Comparison of ENCODE assay signal across 9 cellular contexts in the genomic region with DNA sequence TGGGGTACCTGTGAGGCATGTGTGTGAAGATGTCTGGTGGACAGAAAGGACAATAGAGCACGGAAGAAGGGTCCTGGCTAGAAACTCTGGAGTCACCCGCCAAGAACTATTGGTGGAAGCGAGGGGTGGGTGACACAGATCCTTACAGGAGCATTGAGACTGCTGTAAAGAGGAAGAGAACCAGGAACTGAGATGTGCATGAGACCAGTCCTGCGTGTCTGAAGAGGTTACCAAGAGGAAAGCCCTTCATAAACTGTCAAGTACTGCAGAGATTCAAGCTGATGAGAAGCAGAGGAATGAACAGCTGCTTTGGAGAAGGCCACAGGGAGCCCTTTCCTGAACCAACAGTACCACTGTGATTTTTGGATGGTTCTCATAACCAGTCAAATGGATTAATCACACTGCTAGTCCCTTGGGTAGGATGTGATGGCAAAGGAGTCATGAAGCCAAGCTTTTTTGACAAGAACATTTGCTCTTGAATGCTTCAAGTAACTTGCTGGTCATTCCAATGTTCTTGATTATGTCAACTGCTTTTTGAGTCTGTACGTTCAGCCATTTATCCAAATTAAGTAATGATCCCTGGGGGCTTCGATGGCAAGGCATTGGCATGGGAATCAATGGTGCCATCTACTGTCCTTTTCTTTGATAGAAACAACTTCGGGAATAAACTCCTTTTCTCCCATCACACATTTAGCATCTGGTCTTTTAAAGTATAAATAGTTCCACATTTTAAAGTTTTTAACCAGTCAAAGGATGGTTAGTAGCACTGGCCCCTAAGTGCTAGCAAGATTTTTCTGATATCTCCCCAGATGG. TPM values are rescaled to one million over a fixed set of nuclear protein-coding genes. Genes with fewer than 3 reads are reported as not detected.
DNase-seq lines count a peak whose midpoint lies in the region; ATAC-seq lines count a peak whose summit lies in the region.
"Had no signal": no experiment of that assay in that cellular context is flagged by ENCODE, and none has a peak within 500 bp of the region (broad histone marks: within the 10 kb centered on the region; RNA-seq: fewer than 3 reads in every experiment).

No MANE protein-coding gene starts in this region.

- peak; percentile 47 for ATAC-seq in HG02870 (IDR thresholded peaks at IDR 0.05; ENCODE audit: unreplicated experiment)
- no peak for ATAC-seq in GM21717 (IDR thresholded peaks at IDR 0.05; ENCODE audit: unreplicated experiment)

- DNase-seq in DMS79 (lab: John Stamatoyannopoulos, UW) (peak; percentile 64), SK-N-DZ (ENCODE audit: low spot score) (peak; percentile 4), lung microvascular endothelial cell (ENCODE audit: low read depth in 2 of 2) (peak; percentile 8 to 52), NCI-H345 (lab: John Stamatoyannopoulos, UW) (no peak), SHP77 treated with DMSO at 0.1 percent for 48 hours (lab: John Stamatoyannopoulos, UW) (no peak)
- DNase-seq in stimulated activated naive CD4-positive, alpha-beta T cell treated with Interleukin-2 at 50 U/mL for 16 hours (lab: John Stamatoyannopoulos, UW): no peak
- DNase-seq: activated effector memory CD4-positive, alpha-beta T cell treated with anti-CD3 and anti-CD28 coated beads, Interleukin-2, amount 50 U/mL, for 16 hours had no signal

RNA-seq across cellular contexts. Expression of a gene that starts 42.9 kb away (rescaled TPM):
- polyA plus RNA-seq in SK-N-DZ (2014; cell fraction: cytosol; rRNA removed): 0.79 and 3.0 TPM in 2 replicates
- polyA plus RNA-seq in SK-N-DZ (2014; cell fraction: nucleus; rRNA removed): 4.4 and 4.7 TPM in 2 replicates
- 0.22 and 0.40 TPM in 2 replicates for total RNA-seq in lung microvascular endothelial cell

Comparison
In these comparisons a context has a peak if more than half of its experiments do, and no peak if none do; other contexts are left out.
1. DNase-seq: peak in DMS79 (single experiment), SK-N-DZ (single experiment) and lung microvascular endothelial cell (2 of 2); none in NCI-H345 (single experiment), stimulated activated naive CD4-positive, alpha-beta T cell treated with Interleukin-2 at 50 U/mL for 16 hours (single experiment) and SHP77 treated with DMSO at 0.1 percent for 48 hours (single experiment).